ENCODE assay signal across 8 cellular contexts in genomic region chr17:51165680-51166197, GRCh38. TPM values are rescaled to one million over a fixed set of nuclear protein-coding genes. Genes with fewer than 3 reads are reported as not detected.
DNase-seq lines count a peak whose midpoint lies in the region; ATAC-seq and TF ChIP-seq lines count a peak whose summit lies in the region.

No MANE protein-coding gene starts in this region.

- peaks cover 45% of the 10 kb centered on the region for H3K4me1 Mint-ChIP-seq in activated T-cell treated with anti-CD3 and anti-CD28 coated beads, Interleukin-2, amount 50 U/mL, for 72 hours (ENCODE audit: low read depth)

- H2AFZ ChIP-seq in osteoblast (ENCODE audit: low read length): peak overlapping the region; percentile 83

- H3K4me3 ChIP-seq in WI38 (ENCODE audit: low read depth, low read length): peak overlapping the region; percentile 86
- H3K4me3 ChIP-seq in fibroblast of pulmonary artery (replicated peaks; ENCODE audit: low read depth, low read length): peak overlapping the region; percentile 86
- H3K4me3 ChIP-seq in osteoblast (ENCODE audit: insufficient read depth, low read length): peak overlapping the region; percentile 94

- H3K9me3 ChIP-seq in osteoblast (ENCODE audit: low read depth, low read length): no peaks in the 10 kb centered on the region

- H4K20me1 ChIP-seq in osteoblast (ENCODE audit: insufficient read depth, low read length): peaks cover 6% of the 10 kb centered on the region

- no peak for DNase-seq in activated T-cell treated with anti-CD3 and anti-CD28 coated beads, Interleukin-2, amount 50 U/mL, for 72 hours
- no peak for DNase-seq in activated T-cell treated with anti-CD3 and anti-CD28 coated beads for 4 hours
- no peak for DNase-seq in fibroblast of pulmonary artery (ENCODE audit: low read depth)
- peak; percentile 90 for DNase-seq in osteoblast (ENCODE audit: insufficient read length, low spot score, missing footprints)
- no peak for DNase-seq in SKM-1 (lab: John Stamatoyannopoulos, UW; ENCODE audit: unreplicated experiment)

- H3K27me3 ChIP-seq in osteoblast (ENCODE audit: insufficient read depth, low read length): no peaks in the 10 kb centered on the region

- H3K36me3 Mint-ChIP-seq in activated T-cell treated with anti-CD3 and anti-CD28 coated beads, Interleukin-2, amount 50 U/mL, for 72 hours (ENCODE audit: insufficient read depth in 2 of 2): peaks cover 17 to 25% of the 10 kb centered on the region in 2 donors

- H3K36me3 ChIP-seq in osteoblast (ENCODE audit: insufficient read depth, low read length): peaks cover 56% of the 10 kb centered on the region

- H3K9me3 Mint-ChIP-seq in activated T-cell treated with anti-CD3 and anti-CD28 coated beads, Interleukin-2, amount 50 U/mL, for 72 hours: no peaks in the 10 kb centered on the region

- TF ChIP-seq CTCF in WI38 (IDR thresholded peaks at IDR 0.05; ENCODE audit: low read depth, low read length): no peak
- no peak for TF ChIP-seq CTCF in fibroblast of pulmonary artery (IDR thresholded peaks at IDR 0.05; ENCODE audit: low read length, missing control alignments)
- no peak for TF ChIP-seq CTCF in osteoblast (IDR thresholded peaks at IDR 0.05; ENCODE audit: extremely low read depth, low read depth, low read length)

- peaks cover 35% of the 10 kb centered on the region for H3K79me2 ChIP-seq in osteoblast (ENCODE audit: insufficient read depth, low read length)

- H3K27ac Mint-ChIP-seq in activated T-cell treated with anti-CD3 and anti-CD28 coated beads, Interleukin-2, amount 50 U/mL, for 72 hours: peak overlapping the region; percentile 97

- peak; percentile 2 to 24 for ATAC-seq in activated T-cell treated with anti-CD3 and anti-CD28 coated beads, Interleukin-2, amount 50 U/mL, for 72 hours (replicated peaks in 1 of 2)
- ATAC-seq in HG03159 (IDR thresholded peaks at IDR 0.05; ENCODE audit: unreplicated experiment) (peak; percentile 22), GM19328 (IDR thresholded peaks at IDR 0.05; ENCODE audit: unreplicated experiment) (no peak)

- no peaks in the 10 kb centered on the region for H3K27me3 Mint-ChIP-seq in activated T-cell treated with anti-CD3 and anti-CD28 coated beads, Interleukin-2, amount 50 U/mL, for 72 hours (ENCODE audit: low read depth)

- H3K4me3 Mint-ChIP-seq in activated T-cell treated with anti-CD3 and anti-CD28 coated beads, Interleukin-2, amount 50 U/mL, for 72 hours: peak overlapping the region; percentile 86 to 89

- peak overlapping the region; percentile 84 for H3K4me2 ChIP-seq in osteoblast (ENCODE audit: insufficient read depth, low read length)

- H3K27ac ChIP-seq in osteoblast (ENCODE audit: low read depth, low read length): peak overlapping the region; percentile 84

- peaks cover 12% of the 10 kb centered on the region for H3K4me1 ChIP-seq in osteoblast (ENCODE audit: insufficient read depth, low read length)

RNA-seq across cellular contexts. Expression of gene NME2, which starts 0.5 kb away (rescaled TPM):
- total RNA-seq in activated T-cell treated with anti-CD3 and anti-CD28 coated beads, Interleukin-2, amount 50 U/mL, for 72 hours: 100 to 1,000 TPM; 548 to 602 TPM
- total RNA-seq in osteoblast: 512 and 524 TPM in 2 replicates

RNA-seq across cellular contexts. Expression of gene NME1, which starts 12.4 kb away (rescaled TPM):
- 10 to 100 TPM; 88.2 to 96.0 TPM for total RNA-seq in activated T-cell treated with anti-CD3 and anti-CD28 coated beads, Interleukin-2, amount 50 U/mL, for 72 hours
- 53.6 and 58.6 TPM in 2 replicates for total RNA-seq in osteoblast

RNA-seq across cellular contexts. Expression of gene SPAG9, which starts 45.1 kb away (rescaled TPM):
- total RNA-seq in activated T-cell treated with anti-CD3 and anti-CD28 coated beads, Interleukin-2, amount 50 U/mL, for 72 hours: 10 to 100 TPM; 55.0 to 69.8 TPM
- total RNA-seq in osteoblast: 175 and 192 TPM in 2 replicates
